ENCODE assay signal across 1 cellular context in the genomic region with DNA sequence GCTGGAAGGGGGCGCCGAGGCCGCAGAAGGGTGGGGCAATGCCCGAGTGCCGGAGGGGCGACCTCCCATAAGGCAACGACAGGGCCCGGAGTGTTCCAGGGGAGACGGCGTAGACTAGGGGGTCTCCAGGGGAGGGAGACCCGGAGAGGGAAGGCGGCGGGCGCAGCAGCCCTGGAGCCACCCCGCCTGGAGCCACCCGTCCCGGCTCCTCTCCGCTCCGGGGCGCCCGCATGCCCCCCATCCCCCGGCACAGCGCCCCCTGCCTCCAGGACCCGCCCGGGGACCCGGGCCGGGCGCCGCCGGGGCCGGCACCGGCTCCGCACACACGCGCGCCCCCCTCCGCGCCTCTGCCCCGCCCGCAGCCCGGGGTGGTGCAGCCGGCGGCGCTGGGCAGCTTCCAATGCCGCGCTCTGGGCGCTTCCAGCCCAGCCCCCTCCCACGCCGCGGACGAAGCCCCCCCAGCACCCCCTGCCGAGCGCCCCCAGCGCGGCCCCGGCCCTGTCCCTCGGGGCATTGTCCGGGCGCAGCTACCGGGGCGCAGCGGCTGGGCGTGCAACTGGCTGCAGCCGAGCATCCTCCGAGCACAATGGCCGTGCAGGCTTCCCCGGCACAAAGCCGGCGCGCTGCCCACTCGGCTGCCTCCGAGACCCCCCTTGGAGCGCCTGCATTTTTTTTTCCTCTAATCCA.
TF ChIP-seq lines count a peak whose summit lies in the region.

No MANE protein-coding gene starts in this region.

TF ChIP-seq in HEK293, 187 proteins besides CTCF, POLR2A, EP300 and RAD21 (continued from another document):
- TF ChIP-seq, protein P1, sequence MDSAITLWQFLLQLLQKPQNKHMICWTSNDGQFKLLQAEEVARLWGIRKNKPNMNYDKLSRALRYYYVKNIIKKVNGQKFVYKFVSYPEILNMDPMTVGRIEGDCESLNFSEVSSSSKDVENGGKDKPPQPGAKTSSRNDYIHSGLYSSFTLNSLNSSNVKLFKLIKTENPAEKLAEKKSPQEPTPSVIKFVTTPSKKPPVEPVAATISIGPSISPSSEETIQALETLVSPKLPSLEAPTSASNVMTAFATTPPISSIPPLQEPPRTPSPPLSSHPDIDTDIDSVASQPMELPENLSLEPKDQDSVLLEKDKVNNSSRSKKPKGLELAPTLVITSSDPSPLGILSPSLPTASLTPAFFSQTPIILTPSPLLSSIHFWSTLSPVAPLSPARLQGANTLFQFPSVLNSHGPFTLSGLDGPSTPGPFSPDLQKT (IDR thresholded peaks at IDR 0.05; ENCODE audit: borderline replicate concordance, low read depth, low read length) = no peak
- TF ChIP-seq ZNF701 (tag by site-specific recombination; IDR thresholded peaks at IDR 0.05) = no peak
- no peak for TF ChIP-seq ZNF677 (tag by site-specific recombination; IDR thresholded peaks at IDR 0.05)
- TF ChIP-seq ZNF48 (tag by site-specific recombination; IDR thresholded peaks at IDR 0.05) = no peak
- TF ChIP-seq, protein P2, sequence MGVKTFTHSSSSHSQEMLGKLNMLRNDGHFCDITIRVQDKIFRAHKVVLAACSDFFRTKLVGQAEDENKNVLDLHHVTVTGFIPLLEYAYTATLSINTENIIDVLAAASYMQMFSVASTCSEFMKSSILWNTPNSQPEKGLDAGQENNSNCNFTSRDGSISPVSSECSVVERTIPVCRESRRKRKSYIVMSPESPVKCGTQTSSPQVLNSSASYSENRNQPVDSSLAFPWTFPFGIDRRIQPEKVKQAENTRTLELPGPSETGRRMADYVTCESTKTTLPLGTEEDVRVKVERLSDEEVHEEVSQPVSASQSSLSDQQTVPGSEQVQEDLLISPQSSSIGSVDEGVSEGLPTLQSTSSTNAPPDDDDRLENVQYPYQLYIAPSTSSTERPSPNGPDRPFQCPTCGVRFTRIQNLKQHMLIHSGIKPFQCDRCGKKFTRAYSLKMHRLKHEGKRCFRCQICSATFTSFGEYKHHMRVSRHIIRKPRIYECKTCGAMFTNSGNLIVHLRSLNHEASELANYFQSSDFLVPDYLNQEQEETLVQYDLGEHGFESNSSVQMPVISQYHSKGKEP (tag by site-specific recombination; IDR thresholded peaks at IDR 0.05) = no peak
- TF ChIP-seq, protein P3, sequence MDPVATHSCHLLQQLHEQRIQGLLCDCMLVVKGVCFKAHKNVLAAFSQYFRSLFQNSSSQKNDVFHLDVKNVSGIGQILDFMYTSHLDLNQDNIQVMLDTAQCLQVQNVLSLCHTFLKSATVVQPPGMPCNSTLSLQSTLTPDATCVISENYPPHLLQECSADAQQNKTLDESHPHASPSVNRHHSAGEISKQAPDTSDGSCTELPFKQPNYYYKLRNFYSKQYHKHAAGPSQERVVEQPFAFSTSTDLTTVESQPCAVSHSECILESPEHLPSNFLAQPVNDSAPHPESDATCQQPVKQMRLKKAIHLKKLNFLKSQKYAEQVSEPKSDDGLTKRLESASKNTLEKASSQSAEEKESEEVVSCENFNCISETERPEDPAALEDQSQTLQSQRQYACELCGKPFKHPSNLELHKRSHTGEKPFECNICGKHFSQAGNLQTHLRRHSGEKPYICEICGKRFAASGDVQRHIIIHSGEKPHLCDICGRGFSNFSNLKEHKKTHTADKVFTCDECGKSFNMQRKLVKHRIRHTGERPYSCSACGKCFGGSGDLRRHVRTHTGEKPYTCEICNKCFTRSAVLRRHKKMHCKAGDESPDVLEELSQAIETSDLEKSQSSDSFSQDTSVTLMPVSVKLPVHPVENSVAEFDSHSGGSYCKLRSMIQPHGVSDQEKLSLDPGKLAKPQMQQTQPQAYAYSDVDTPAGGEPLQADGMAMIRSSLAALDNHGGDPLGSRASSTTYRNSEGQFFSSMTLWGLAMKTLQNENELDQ (tag by site-specific recombination; IDR thresholded peaks at IDR 0.05; ENCODE audit: low read depth) = no peak
- peak; percentile 80 for TF ChIP-seq GLIS2 (tag by site-specific recombination; IDR thresholded peaks at IDR 0.05)
- TF ChIP-seq ZNF292 (tag by site-specific recombination; IDR thresholded peaks at IDR 0.05; ENCODE audit: borderline replicate concordance, low read depth) = no peak
- no peak for TF ChIP-seq PRDM1 (tag by site-specific recombination; IDR thresholded peaks at IDR 0.05)
- TF ChIP-seq KLF8 (tag by site-specific recombination; IDR thresholded peaks at IDR 0.05) = peak; percentile 27; the same call in 1 of the 2 replicates
- TF ChIP-seq ZNF132 (tag by site-specific recombination; IDR thresholded peaks at IDR 0.05; ENCODE audit: borderline replicate concordance) = no peak
- TF ChIP-seq SETDB1 (IDR thresholded peaks at IDR 0.05; ENCODE audit: insufficient read length, low read length) = no peak
- no peak for TF ChIP-seq ZNF548 (tag by site-specific recombination; IDR thresholded peaks at IDR 0.05)
- no peak for TF ChIP-seq ZNF571 (tag by site-specific recombination; IDR thresholded peaks at IDR 0.05)
- no peak for TF ChIP-seq KLF16 (tag by site-specific recombination; IDR thresholded peaks at IDR 0.05)
- TF ChIP-seq, protein P4, sequence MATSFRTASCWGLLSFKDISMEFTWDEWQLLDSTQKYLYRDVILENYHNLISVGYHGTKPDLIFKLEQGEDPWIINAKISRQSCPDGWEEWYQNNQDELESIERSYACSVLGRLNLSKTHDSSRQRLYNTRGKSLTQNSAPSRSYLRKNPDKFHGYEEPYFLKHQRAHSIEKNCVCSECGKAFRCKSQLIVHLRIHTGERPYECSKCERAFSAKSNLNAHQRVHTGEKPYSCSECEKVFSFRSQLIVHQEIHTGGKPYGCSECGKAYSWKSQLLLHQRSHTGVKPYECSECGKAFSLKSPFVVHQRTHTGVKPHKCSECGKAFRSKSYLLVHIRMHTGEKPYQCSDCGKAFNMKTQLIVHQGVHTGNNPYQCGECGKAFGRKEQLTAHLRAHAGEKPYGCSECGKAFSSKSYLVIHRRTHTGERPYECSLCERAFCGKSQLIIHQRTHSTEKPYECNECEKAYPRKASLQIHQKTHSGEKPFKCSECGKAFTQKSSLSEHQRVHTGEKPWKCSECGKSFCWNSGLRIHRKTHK (tag by site-specific recombination; IDR thresholded peaks at IDR 0.05) = no peak
- TF ChIP-seq GFI1B (tag by site-specific recombination; IDR thresholded peaks at IDR 0.05) = no peak
- no peak for TF ChIP-seq ZSCAN23 (tag by site-specific recombination; IDR thresholded peaks at IDR 0.05)
- TF ChIP-seq ZNF175 (tag by site-specific recombination; IDR thresholded peaks at IDR 0.05) = no peak
- TF ChIP-seq, protein P5, sequence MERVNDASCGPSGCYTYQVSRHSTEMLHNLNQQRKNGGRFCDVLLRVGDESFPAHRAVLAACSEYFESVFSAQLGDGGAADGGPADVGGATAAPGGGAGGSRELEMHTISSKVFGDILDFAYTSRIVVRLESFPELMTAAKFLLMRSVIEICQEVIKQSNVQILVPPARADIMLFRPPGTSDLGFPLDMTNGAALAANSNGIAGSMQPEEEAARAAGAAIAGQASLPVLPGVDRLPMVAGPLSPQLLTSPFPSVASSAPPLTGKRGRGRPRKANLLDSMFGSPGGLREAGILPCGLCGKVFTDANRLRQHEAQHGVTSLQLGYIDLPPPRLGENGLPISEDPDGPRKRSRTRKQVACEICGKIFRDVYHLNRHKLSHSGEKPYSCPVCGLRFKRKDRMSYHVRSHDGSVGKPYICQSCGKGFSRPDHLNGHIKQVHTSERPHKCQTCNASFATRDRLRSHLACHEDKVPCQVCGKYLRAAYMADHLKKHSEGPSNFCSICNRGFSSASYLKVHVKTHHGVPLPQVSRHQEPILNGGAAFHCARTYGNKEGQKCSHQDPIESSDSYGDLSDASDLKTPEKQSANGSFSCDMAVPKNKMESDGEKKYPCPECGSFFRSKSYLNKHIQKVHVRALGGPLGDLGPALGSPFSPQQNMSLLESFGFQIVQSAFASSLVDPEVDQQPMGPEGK (tag by site-specific recombination; IDR thresholded peaks at IDR 0.05) = 0 out of 2 replicates have a peak, but pooled peaks have one; percentile 30
- no peak for TF ChIP-seq ZNF391 (tag by site-specific recombination; IDR thresholded peaks at IDR 0.05; ENCODE audit: borderline replicate concordance, low read depth)
- TF ChIP-seq, protein P6, sequence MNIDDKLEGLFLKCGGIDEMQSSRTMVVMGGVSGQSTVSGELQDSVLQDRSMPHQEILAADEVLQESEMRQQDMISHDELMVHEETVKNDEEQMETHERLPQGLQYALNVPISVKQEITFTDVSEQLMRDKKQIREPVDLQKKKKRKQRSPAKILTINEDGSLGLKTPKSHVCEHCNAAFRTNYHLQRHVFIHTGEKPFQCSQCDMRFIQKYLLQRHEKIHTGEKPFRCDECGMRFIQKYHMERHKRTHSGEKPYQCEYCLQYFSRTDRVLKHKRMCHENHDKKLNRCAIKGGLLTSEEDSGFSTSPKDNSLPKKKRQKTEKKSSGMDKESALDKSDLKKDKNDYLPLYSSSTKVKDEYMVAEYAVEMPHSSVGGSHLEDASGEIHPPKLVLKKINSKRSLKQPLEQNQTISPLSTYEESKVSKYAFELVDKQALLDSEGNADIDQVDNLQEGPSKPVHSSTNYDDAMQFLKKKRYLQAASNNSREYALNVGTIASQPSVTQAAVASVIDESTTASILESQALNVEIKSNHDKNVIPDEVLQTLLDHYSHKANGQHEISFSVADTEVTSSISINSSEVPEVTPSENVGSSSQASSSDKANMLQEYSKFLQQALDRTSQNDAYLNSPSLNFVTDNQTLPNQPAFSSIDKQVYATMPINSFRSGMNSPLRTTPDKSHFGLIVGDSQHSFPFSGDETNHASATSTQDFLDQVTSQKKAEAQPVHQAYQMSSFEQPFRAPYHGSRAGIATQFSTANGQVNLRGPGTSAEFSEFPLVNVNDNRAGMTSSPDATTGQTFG (tag by site-specific recombination; IDR thresholded peaks at IDR 0.05; ENCODE audit: borderline replicate concordance) = no peak
- no peak for TF ChIP-seq ZNF514 (tag by site-specific recombination; IDR thresholded peaks at IDR 0.05)
